20 cellular contexts compared by ENCODE assay signal in the genomic region with DNA sequence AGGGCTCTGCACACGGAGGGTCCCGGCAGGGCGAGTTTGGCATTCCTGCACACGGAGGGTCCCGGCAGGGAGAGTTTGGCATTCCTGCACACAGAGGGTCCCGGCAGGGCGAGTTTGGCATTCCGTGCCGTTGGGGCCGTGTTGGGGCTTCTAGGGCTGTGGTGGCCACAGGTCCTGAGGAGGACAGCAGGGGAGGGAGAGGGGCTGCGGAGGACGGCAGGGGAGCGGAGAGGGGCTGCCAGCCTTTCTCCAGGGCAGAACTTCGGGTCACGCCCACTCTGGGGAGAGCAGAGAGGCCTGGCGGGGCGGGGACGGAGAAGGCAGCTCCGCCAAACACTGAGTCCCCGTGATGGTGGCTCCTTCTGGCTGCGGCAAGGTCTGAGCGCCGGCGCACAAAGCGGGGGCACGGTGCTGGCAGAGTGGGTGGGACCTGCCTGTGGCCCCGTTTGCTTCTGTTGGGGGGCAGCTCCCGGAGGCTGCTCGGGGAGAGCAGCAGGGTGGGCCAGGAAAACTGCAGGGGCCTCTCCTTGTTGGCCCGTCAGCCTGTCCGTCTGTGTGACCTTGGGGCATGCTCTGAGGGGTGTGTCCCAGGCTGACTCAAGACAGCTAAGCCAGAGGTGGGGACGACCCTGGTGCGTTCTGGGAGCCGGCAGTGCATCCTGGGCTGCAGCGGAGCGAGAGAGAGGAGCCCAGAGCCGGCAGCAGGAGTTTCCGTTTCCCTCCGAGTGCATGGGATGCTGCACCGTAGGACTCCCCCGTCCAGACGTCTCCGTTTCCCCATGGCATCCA.
DNase-seq lines count a peak whose midpoint lies in the region; ATAC-seq and TF ChIP-seq lines count a peak whose summit lies in the region.
"Had no signal": no experiment of that assay in that cellular context is flagged by ENCODE, and none has a peak within 500 bp of the region (broad histone marks: within the 10 kb centered on the region; RNA-seq: fewer than 3 reads in every experiment).

No MANE protein-coding gene starts in this region.

- H3K4me3 ChIP-seq in smooth muscle cell (peak overlapping the region; percentile 13), PC-3 (ENCODE audit: low read length) (no peak overlapping the region)
- H3K4me3 ChIP-seq: esophagus squamous epithelium, left lung, sigmoid colon, SK-N-MC, vagina had no signal

- H3K27ac ChIP-seq in smooth muscle cell (ENCODE audit: low read depth) (no peak overlapping the region), PC-3 (ENCODE audit: low read length) (no peak overlapping the region)
- H3K27ac ChIP-seq: esophagus squamous epithelium, left lung, sigmoid colon, SK-N-MC, vagina had no signal

- no peaks in the 10 kb centered on the region for H3K4me1 ChIP-seq in smooth muscle cell (ENCODE audit: low read depth)
- H3K4me1 ChIP-seq in PC-3 (ENCODE audit: insufficient read depth, low read length) = no peaks in the 10 kb centered on the region
- H3K4me1 ChIP-seq: esophagus squamous epithelium, left lung, sigmoid colon, vagina had no signal

- H3K4me2 ChIP-seq in smooth muscle cell (no peak overlapping the region), PC-3 (ENCODE audit: low read length) (no peak overlapping the region)

- H4K20me1 ChIP-seq in smooth muscle cell (ENCODE audit: low read depth) (peaks cover 66% of the 10 kb centered on the region), PC-3 (ENCODE audit: low read length) (no peaks in the 10 kb centered on the region)

- H3K9ac ChIP-seq in smooth muscle cell (ENCODE audit: low read depth) (no peak overlapping the region), PC-3 (ENCODE audit: low read length) (no peak overlapping the region)

- BruUV-seq in PC-3 (replicated peaks; lab: Mats Ljungman, UMichigan) = no TSS peak

- H2AFZ ChIP-seq in smooth muscle cell (ENCODE audit: low read depth) (no peak overlapping the region), PC-3 (ENCODE audit: low read length) (no peak overlapping the region)

- ATAC-seq in PC-3 = no peak
- ATAC-seq: activated CD8-positive, alpha-beta memory T cell treated with anti-CD3 and anti-CD28 coated beads, Interleukin-2, amount 10 ng/mL, durations not matched to agents 7 days and 5 days; left lung had no signal

- TF ChIP-seq CTCF in smooth muscle cell (IDR thresholded peaks at IDR 0.05; ENCODE audit: borderline replicate concordance, insufficient read depth, poor library complexity, severe bottlenecking) (no peak), PC-3 (conservative IDR thresholded peaks at IDR 0.05; ENCODE audit: low read depth, low read length) (no peak)

- CTCF ChIA-PET in HEK293T (lab: Yijun Ruan, JAX) (no interaction called here), PC-3 (lab: Charles Lee) (no interaction called here)

- no peaks in the 10 kb centered on the region for H3K9me3 ChIP-seq in smooth muscle cell (replicated peaks; ENCODE audit: low read depth)
- H3K9me3 ChIP-seq in PC-3 (ENCODE audit: low read length) = no peaks in the 10 kb centered on the region
- H3K9me3 ChIP-seq: esophagus squamous epithelium, left lung, sigmoid colon, vagina had no signal

- no peaks in the 10 kb centered on the region for H3K9me2 ChIP-seq in PC-3 (replicated peaks; ENCODE audit: low read length)

- H3K79me2 ChIP-seq in smooth muscle cell (ENCODE audit: low read depth) (no peaks in the 10 kb centered on the region), PC-3 (ENCODE audit: low read length) (no peaks in the 10 kb centered on the region)

- POLR2A ChIA-PET in HEK293T (lab: Yijun Ruan, JAX) = no interaction called here
- POLR2A ChIA-PET in PC-3 (lab: Charles Lee; ENCODE audit: unreplicated experiment) = no interaction called here

- DNase-seq in HEK293T (ENCODE audit: extremely low spot score) (no peak), ecto neural progenitor cell (ENCODE audit: low spot score) (peak; percentile 85), iPS-NIHi11 (ENCODE audit: low spot score) (peak; percentile 67), smooth muscle cell (lab: John Stamatoyannopoulos, UW; ENCODE audit: unreplicated experiment) (no peak), PC-3 (no peak), superior temporal gyrus (ENCODE audit: extremely low spot score) (no peak), NCI-H2171 treated with DMSO at 0.1 percent for 48 hours (lab: John Stamatoyannopoulos, UW) (no peak)
- DNase-seq: activated CD4-positive, alpha-beta T cell treated with anti-CD3 and anti-CD28 coated beads for 1 hour; activated CD8-positive, alpha-beta memory T cell treated with anti-CD3 and anti-CD28 coated beads, Interleukin-2, amount 10 ng/mL, durations not matched to agents 7 days and 5 days; AML-193; effector CD8-positive, alpha-beta T cell; esophagus squamous epithelium; Karpas-422; left lung; NCI-H1417 treated with DMSO at 0.1 percent for 48 hours; NCI-H748 treated with DMSO at 0.1 percent for 48 hours; sigmoid colon; T-helper 9 cell had no signal

- intact Hi-C loops in PC-3 (cut with micrococcal nuclease) = no loop called here

- no peaks in the 10 kb centered on the region for H3F3A ChIP-seq in smooth muscle cell (ENCODE audit: low read depth)
- no peaks in the 10 kb centered on the region for H3F3A ChIP-seq in PC-3 (ENCODE audit: low read length, unreplicated experiment)

- no peaks in the 10 kb centered on the region for H3K36me3 ChIP-seq in smooth muscle cell (ENCODE audit: low read depth)
- H3K36me3 ChIP-seq in PC-3 (ENCODE audit: low read depth, low read length) = no peaks in the 10 kb centered on the region; the same call in 1 of the 2 replicates

- WGBS in smooth muscle cell (ENCODE audit: low lambda C conversion rate) = 32% methylated on average over 38 of the region's 43 CpGs

- no peaks in the 10 kb centered on the region for H3K27me3 ChIP-seq in smooth muscle cell (ENCODE audit: low read depth)
- no peaks in the 10 kb centered on the region for H3K27me3 ChIP-seq in PC-3 (ENCODE audit: low read length)
- H3K27me3 ChIP-seq: esophagus squamous epithelium, left lung, sigmoid colon, vagina had no signal

TF ChIP-seq in HEK293T, 16 proteins besides CTCF, POLR2A, EP300 and RAD21:
- TF ChIP-seq HDGF (IDR thresholded peaks at IDR 0.05; ENCODE audit: borderline replicate concordance) = no peak
- TF ChIP-seq, protein P1, sequence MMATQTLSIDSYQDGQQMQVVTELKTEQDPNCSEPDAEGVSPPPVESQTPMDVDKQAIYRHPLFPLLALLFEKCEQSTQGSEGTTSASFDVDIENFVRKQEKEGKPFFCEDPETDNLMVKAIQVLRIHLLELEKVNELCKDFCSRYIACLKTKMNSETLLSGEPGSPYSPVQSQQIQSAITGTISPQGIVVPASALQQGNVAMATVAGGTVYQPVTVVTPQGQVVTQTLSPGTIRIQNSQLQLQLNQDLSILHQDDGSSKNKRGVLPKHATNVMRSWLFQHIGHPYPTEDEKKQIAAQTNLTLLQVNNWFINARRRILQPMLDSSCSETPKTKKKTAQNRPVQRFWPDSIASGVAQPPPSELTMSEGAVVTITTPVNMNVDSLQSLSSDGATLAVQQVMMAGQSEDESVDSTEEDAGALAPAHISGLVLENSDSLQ (IDR thresholded peaks at IDR 0.05) = peak; percentile 38
TF ChIP-seq in HEK293T: peak in this region for 1.

Comparison
In these comparisons a context has a peak if more than half of its experiments do, and no peak if none do; other contexts are left out.
1. DNase-seq: peak in ecto neural progenitor cell (single experiment) and iPS-NIHi11 (single experiment); none in HEK293T (single experiment), smooth muscle cell (single experiment), PC-3 (single experiment), superior temporal gyrus (single experiment) and NCI-H2171 treated with DMSO at 0.1 percent for 48 hours (single experiment).